Comparison of ENCODE assay signal across 8 cellular contexts in genomic region chr22:41447435-41448188, GRCh38. TPM values are rescaled to one million over a fixed set of nuclear protein-coding genes. Genes with fewer than 3 reads are reported as not detected.
A peak's percentile ranks its signal among the peaks of the same experiment; 100 is the strongest.
DNase-seq lines count a peak whose midpoint lies in the region; ATAC-seq and TF ChIP-seq lines count a peak whose summit lies in the region.

No MANE protein-coding gene starts in this region.

- peak overlapping the region; percentile 98 for H3K27ac ChIP-seq in mesenchymal stem cell (ENCODE audit: low read length, poor library complexity, severe bottlenecking)

- H3K9ac ChIP-seq in mesenchymal stem cell (ENCODE audit: low read length), result peak overlapping the region; percentile 99

- H3K18ac ChIP-seq in mesenchymal stem cell (ENCODE audit: low read depth in 1 of 2, low read length in 2 of 2), result peak overlapping the region; percentile 78 to 98

- peak overlapping the region; percentile 57 for H2BK5ac ChIP-seq in mesenchymal stem cell (ENCODE audit: low read depth, low read length, poor library complexity, severe bottlenecking)

- H2BK120ac ChIP-seq in mesenchymal stem cell (ENCODE audit: low read depth, low read length), result peak overlapping the region; percentile 97

- peak overlapping the region; percentile 72 to 82 for H2BK12ac ChIP-seq in mesenchymal stem cell (ENCODE audit: low read length in 2 of 2)

- peaks cover 57% of the 10 kb centered on the region for H3K36me3 Mint-ChIP-seq in effector memory CD8-positive, alpha-beta T cell (ENCODE audit: insufficient read depth)

- H3K79me1 ChIP-seq in mesenchymal stem cell (replicated peaks; ENCODE audit: low read length, poor library complexity, severe bottlenecking), result no peaks in the 10 kb centered on the region

- peaks cover 7% of the 10 kb centered on the region for H3K4me1 ChIP-seq in mesenchymal stem cell (ENCODE audit: control insufficient read depth, insufficient read depth, low read depth, low read length)

- H3K4me3 Mint-ChIP-seq in effector memory CD8-positive, alpha-beta T cell, result peak overlapping the region; percentile 84 to 99

- peaks cover 7 to 11% of the 10 kb centered on the region in 2 experiments for H3K36me3 ChIP-seq in mesenchymal stem cell (ENCODE audit: control insufficient read depth in 1 of 2, insufficient read depth in 2 of 2, low read depth in 1 of 2, low read length in 2 of 2)

- no peaks in the 10 kb centered on the region for H3K27me3 ChIP-seq in mesenchymal stem cell (ENCODE audit: control insufficient read depth in 1 of 2, insufficient read depth in 1 of 2, low read length in 2 of 2)

- peaks cover 31 to 32% of the 10 kb centered on the region in 2 donors for H3K4me1 Mint-ChIP-seq in effector memory CD8-positive, alpha-beta T cell (ENCODE audit: low read depth in 2 of 2)

- under 1% methylated on average over 44 of the region's 63 CpGs for WGBS in mesenchymal stem cell

- H2BK15ac ChIP-seq in mesenchymal stem cell (ENCODE audit: low read depth, poor library complexity, severe bottlenecking), result peak overlapping the region; percentile 98

- no peak for DNase-seq in AG04449 (ENCODE audit: low read depth, low spot score)
- DNase-seq in GOT3 (lab: John Stamatoyannopoulos, UW), result peak; percentile 37
- DNase-seq in NCI-H82 (lab: John Stamatoyannopoulos, UW), result peak; percentile 79
- peak; percentile 89 for DNase-seq in activated CD8-positive, alpha-beta memory T cell treated with anti-CD3 and anti-CD28 coated beads for 24 hours
- DNase-seq in effector memory CD8-positive, alpha-beta T cell, result peak; percentile 27 to 44 (median 29)
- DNase-seq in mesenchymal stem cell, result peak; percentile 85
- DNase-seq in stimulated activated CD8-positive, alpha-beta memory T cell treated with anti-CD3 and anti-CD28 coated beads, Interleukin-12 subunit alpha, Interleukin-12 subunit beta, amount 100 ng/mL, for 4 hours (ENCODE audit: low read depth), result peak; percentile 40

- peak overlapping the region; percentile 79 for H4K91ac ChIP-seq in mesenchymal stem cell (ENCODE audit: low read length)

- H3K4ac ChIP-seq in mesenchymal stem cell (ENCODE audit: low read depth in 1 of 2, low read length in 2 of 2), result peak overlapping the region; percentile 61 to 95

- peak overlapping the region; percentile 51 to 99 for H3K23ac ChIP-seq in mesenchymal stem cell (ENCODE audit: low read length in 2 of 2)

- H3K4me3 ChIP-seq in AG04449 (ENCODE audit: low read depth, low read length), result peak overlapping the region; percentile 86
- peak overlapping the region; percentile 93 to 99 for H3K4me3 ChIP-seq in mesenchymal stem cell (ENCODE audit: insufficient read depth in 1 of 2, low read depth in 1 of 2, low read length in 2 of 2)

- POLR2A ChIA-PET in AG04449 (lab: Yijun Ruan, JAX), result interaction anchor here (0.6 to 4.4 kb wide), 26 partner anchors 11 to 173 kb away, joined by 3 to 50 read pairs (median 4); partner anchors contain the start of genes ACO2, DESI1, PHF5A and TEF

- TF ChIP-seq CTCF in AG04449 (IDR thresholded peaks at IDR 0.05; ENCODE audit: insufficient read depth, low read length, missing control alignments), result no peak

- H3K9me3 ChIP-seq in mesenchymal stem cell (ENCODE audit: control insufficient read depth, low read length), result no peaks in the 10 kb centered on the region

- H4K8ac ChIP-seq in mesenchymal stem cell (ENCODE audit: low read length), result peak overlapping the region; percentile 97

- peak overlapping the region; percentile 24 for H2AFZ ChIP-seq in mesenchymal stem cell (ENCODE audit: low read depth, low read length)

- H3K27me3 Mint-ChIP-seq in effector memory CD8-positive, alpha-beta T cell, result no peaks in the 10 kb centered on the region

- H3K9me3 Mint-ChIP-seq in effector memory CD8-positive, alpha-beta T cell, result no peaks in the 10 kb centered on the region

- CTCF ChIA-PET in AG04449 (lab: Yijun Ruan, JAX), result interaction anchor here (0.8 to 2.7 kb wide), 6 partner anchors 13 to 70 kb away, joined by 3 to 17 read pairs (median 6); no protein-coding TSS in a partner anchor

- peak overlapping the region; percentile 87 for H3K4me2 ChIP-seq in mesenchymal stem cell (ENCODE audit: low read length, poor library complexity, severe bottlenecking)

- H3K14ac ChIP-seq in mesenchymal stem cell (ENCODE audit: low read length in 2 of 2), result peak overlapping the region; percentile 89 to 99

- peak overlapping the region; percentile 44 for H2AK5ac ChIP-seq in mesenchymal stem cell (ENCODE audit: low read length, severe bottlenecking)

- H3K27ac Mint-ChIP-seq in effector memory CD8-positive, alpha-beta T cell, result peak overlapping the region; percentile 91 to 96

- ATAC-seq in effector memory CD8-positive, alpha-beta T cell (replicated peaks), result peak; percentile 9
- ATAC-seq in HG03139 (IDR thresholded peaks at IDR 0.05; ENCODE audit: unreplicated experiment), result no peak

RNA-seq across cellular contexts. Expression of gene TOB2, which starts 1.0 kb away (rescaled TPM):
- polyA plus RNA-seq in mesenchymal stem cell (2013, experiment 1 of 2), result 42.5 TPM
- 43.0 TPM for polyA plus RNA-seq in mesenchymal stem cell (2013, experiment 2 of 2)

RNA-seq across cellular contexts. Expression of gene PHF5A, which starts 20.9 kb away (rescaled TPM):
- polyA plus RNA-seq in mesenchymal stem cell (2013, experiment 1 of 2), result 26.6 TPM
- polyA plus RNA-seq in mesenchymal stem cell (2013, experiment 2 of 2), result 26.3 TPM

RNA-seq across cellular contexts. Expression of gene ACO2, which starts 21.3 kb away (rescaled TPM):
- 46.6 TPM for polyA plus RNA-seq in mesenchymal stem cell (2013, experiment 1 of 2)
- polyA plus RNA-seq in mesenchymal stem cell (2013, experiment 2 of 2), result 46.8 TPM
